14 cellular contexts compared by ENCODE assay signal in genomic region chr6:151043944-151044343, GRCh38.
DNase-seq lines count a peak whose midpoint lies in the region; ATAC-seq and TF ChIP-seq lines count a peak whose summit lies in the region.
"Had no signal": no experiment of that assay in that cellular context is flagged by ENCODE, and none has a peak within 500 bp of the region (broad histone marks: within the 10 kb centered on the region; RNA-seq: fewer than 3 reads in every experiment).

No MANE protein-coding gene starts in this region.

- H3K27ac ChIP-seq in IMR-90 (ENCODE audit: insufficient read depth, low read length) (peak overlapping the region; percentile 74), body of pancreas (peak overlapping the region; percentile 91 to 99 (median 95)), thoracic aorta (peak overlapping the region; percentile 77 to 87), Karpas-422 (ENCODE audit: low read length) (no peak overlapping the region)

- H4K20me1 ChIP-seq in IMR-90 (ENCODE audit: insufficient read depth, low read length) (no peaks in the 10 kb centered on the region; the same call in 1 of the 2 replicates), Karpas-422 (ENCODE audit: insufficient read depth, low read depth, low read length) (no peaks in the 10 kb centered on the region)

- no peak for TF ChIP-seq CTCF in IMR-90 (conservative IDR thresholded peaks at IDR 0.05; ENCODE audit: low read depth, low read length)
- no peak for TF ChIP-seq CTCF in body of pancreas (IDR thresholded peaks at IDR 0.05)
- no peak for TF ChIP-seq CTCF in mesothelial cell of epicardium (IDR thresholded peaks at IDR 0.05; ENCODE audit: unreplicated experiment)
- no peak for TF ChIP-seq CTCF in thoracic aorta (IDR thresholded peaks at IDR 0.05)

- no peak overlapping the region for H4K91ac ChIP-seq in IMR-90 (ENCODE audit: insufficient read depth, low read depth, low read length)

- H3K9me1 ChIP-seq in IMR-90 (ENCODE audit: insufficient read depth, low read length), result peaks cover 14% of the 10 kb centered on the region

- no peaks in the 10 kb centered on the region for H3K9me2 ChIP-seq in Karpas-422 (replicated peaks; ENCODE audit: insufficient read depth, low read length)

- H2AK9ac ChIP-seq in IMR-90 (replicated peaks; ENCODE audit: low read depth, low read length, poor library complexity), result no peak overlapping the region

- intact Hi-C loops in IMR-90 (cut with micrococcal nuclease) (no loop called here), body of pancreas (cut with DNase I) (no loop called here)

- H3K4me1 ChIP-seq in IMR-90 (ENCODE audit: control insufficient read depth, insufficient read depth, low read length) (peaks cover 26% of the 10 kb centered on the region), body of pancreas (peaks cover 42% of the 10 kb centered on the region), thoracic aorta (ENCODE audit: control insufficient read depth in 1 of 2, low read depth in 2 of 2) (peaks cover 16 to 40% of the 10 kb centered on the region in 2 donors), Karpas-422 (ENCODE audit: low read length) (no peaks in the 10 kb centered on the region)

- no TSS peak for BruUV-seq in IMR-90 (replicated peaks; lab: Mats Ljungman, UMichigan)

- peak overlapping the region; percentile 3; the same call in 1 of the 3 replicates for H2BK15ac ChIP-seq in IMR-90 (ENCODE audit: low read depth, low read length)

- CTCF ChIA-PET in IMR-90 (lab: Yijun Ruan, JAX), result no interaction called here

- H2AK5ac ChIP-seq in IMR-90 (ENCODE audit: low read depth, low read length), result peak overlapping the region; percentile 22

- H2AFZ ChIP-seq in IMR-90 (replicated peaks; ENCODE audit: low read length, poor library complexity), result no peak overlapping the region
- no peak overlapping the region for H2AFZ ChIP-seq in Karpas-422 (ENCODE audit: low read length)

- no peak overlapping the region for H3K14ac ChIP-seq in IMR-90 (replicated peaks; ENCODE audit: low read depth, low read length)

- no peak for ATAC-seq in IMR-90 (ENCODE audit: low read depth)
- ATAC-seq in body of pancreas, result no peak
- ATAC-seq in thoracic aorta (ENCODE audit: insufficient number of reproducible peaks, low FRiP score, low read depth), result no peak
- ATAC-seq: activated T-cell treated with anti-CD3 and anti-CD28 coated beads, Interleukin-2, amount 50 U/mL, for 72 hours; stimulated activated effector memory CD8-positive, alpha-beta T cell treated with anti-CD3 and anti-CD28 coated beads, Interleukin-12 subunit alpha, Interleukin-12 subunit beta, amount 100 ng/mL, for 72 hours had no signal

- no peak overlapping the region for H3K4me2 ChIP-seq in IMR-90 (ENCODE audit: low read depth, low read length)
- H3K4me2 ChIP-seq in Karpas-422 (ENCODE audit: low read depth, low read length, poor library complexity, severe bottlenecking), result no peak overlapping the region

- H3K79me1 ChIP-seq in IMR-90 (ENCODE audit: low read depth in 1 of 2, low read length in 2 of 2), result peaks cover 8 to 47% of the 10 kb centered on the region in 2 experiments

- H3K27me3 ChIP-seq in IMR-90 (ENCODE audit: control insufficient read depth, insufficient read depth, low read length) (no peaks in the 10 kb centered on the region), body of pancreas (no peaks in the 10 kb centered on the region), thoracic aorta (replicated peaks; ENCODE audit: insufficient read depth) (no peaks in the 10 kb centered on the region), Karpas-422 (ENCODE audit: low read length) (no peaks in the 10 kb centered on the region)
- H3K27me3 ChIP-seq: dorsolateral prefrontal cortex had no signal

- peak overlapping the region; percentile 98 for H2BK5ac ChIP-seq in IMR-90 (ENCODE audit: low read depth, low read length, poor library complexity, severe bottlenecking)

- H3K4ac ChIP-seq in IMR-90 (ENCODE audit: low read depth, low read length), result peak overlapping the region; percentile 55

- peak overlapping the region; percentile 27; the same call in 1 of the 2 replicates for H2BK20ac ChIP-seq in IMR-90 (ENCODE audit: low read depth, low read length)

- H3K4me1 Mint-ChIP-seq in mesothelial cell of epicardium, result peaks cover 62% of the 10 kb centered on the region
- H3K4me1 Mint-ChIP-seq: stimulated activated effector memory CD8-positive, alpha-beta T cell treated with anti-CD3 and anti-CD28 coated beads, Interleukin-12 subunit alpha, Interleukin-12 subunit beta, amount 100 ng/mL, for 72 hours had no signal

- no peak overlapping the region for H3K4me3 ChIP-seq in IMR-90 (ENCODE audit: insufficient read depth, low read depth, low read length)
- no peak overlapping the region for H3K4me3 ChIP-seq in body of pancreas
- no peak overlapping the region for H3K4me3 ChIP-seq in thoracic aorta
- no peak overlapping the region for H3K4me3 ChIP-seq in Karpas-422 (ENCODE audit: low read length)

- H3K23ac ChIP-seq in IMR-90 (ENCODE audit: low read depth, low read length), result no peak overlapping the region

- WGBS in IMR-90 (ENCODE audit: extremely low coverage in 2 of 2, insufficient read length in 1 of 2), 2 experiments, result no CpG with 5 or more reads among the region's 4 CpGs
- WGBS in body of pancreas, 2 donors, result 74 to 90% methylated on average over 4 of the region's 4 CpGs

- H3K9me3 Mint-ChIP-seq in mesothelial cell of epicardium, result no peaks in the 10 kb centered on the region

- TF ChIP-seq POLR2A in IMR-90 (IDR thresholded peaks at IDR 0.05; ENCODE audit: low read depth, low read length), result no peak
- no peak for TF ChIP-seq POLR2A in body of pancreas (IDR thresholded peaks at IDR 0.05)

- H4K8ac ChIP-seq in IMR-90 (ENCODE audit: low read depth in 2 of 2, low read length in 2 of 2), result peak overlapping the region; percentile 12 to 17; a peak in 3 of 4 replicates

- dilution Hi-C loops in IMR-90 (cut with HindIII; ENCODE audit: low sequenced_read_pairs, unreplicated experiment), result no loop called here

- H3K27me3 Mint-ChIP-seq in mesothelial cell of epicardium (ENCODE audit: low read depth), result no peaks in the 10 kb centered on the region

- no peak overlapping the region for H3K9ac ChIP-seq in IMR-90 (ENCODE audit: low read depth, low read length)
- H3K9ac ChIP-seq in Karpas-422 (ENCODE audit: low read length), result no peak overlapping the region

- POLR2A ChIA-PET in IMR-90 (lab: Charles Lee; ENCODE audit: unreplicated experiment), result no interaction called here

- DNase-seq in IMR-90 (no peak), body of pancreas (no peak), mesothelial cell of epicardium (ENCODE audit: low spot score in 2 of 2, unreplicated experiment in 2 of 2) (no peak), thoracic aorta (ENCODE audit: low spot score) (no peak), GOT3 (lab: John Stamatoyannopoulos, UW) (no peak), Karpas-422 (no peak), LoVo (ENCODE audit: low spot score) (no peak)
- DNase-seq: activated CD4-positive, alpha-beta T cell treated with anti-CD3 and anti-CD28 coated beads, Interleukin-2, amount 50 U/mL, for 1 hour; activated T-cell treated with anti-CD3 and anti-CD28 coated beads, Interleukin-2, amount 50 U/mL, for 72 hours; KBM-7; OCI-M1; stimulated activated CD4-positive, alpha-beta T cell treated with anti-CD3 and anti-CD28 coated beads, Interleukin-4, amount 100 ng/mL, for 4 hours had no signal

- no peak for TF ChIP-seq RAD21 in IMR-90 (IDR thresholded peaks at IDR 0.05; ENCODE audit: low read length)

- H4K5ac ChIP-seq in IMR-90 (ENCODE audit: low read depth, low read length), result peak overlapping the region; percentile 68

- H3K18ac ChIP-seq in IMR-90 (ENCODE audit: low read depth, low read length), result peak overlapping the region; percentile 43; the same call in 1 of the 2 replicates

- peak overlapping the region; percentile 54 for H2BK120ac ChIP-seq in IMR-90 (ENCODE audit: low read depth, low read length)

- H3K36me3 ChIP-seq in IMR-90 (ENCODE audit: control insufficient read depth, insufficient read depth, low read length) (peaks cover 19% of the 10 kb centered on the region), body of pancreas (replicated peaks in 1 of 2; ENCODE audit: insufficient read depth in 1 of 2, low read depth in 2 of 2) (no peaks in the 10 kb centered on the region), thoracic aorta (no peaks in the 10 kb centered on the region), Karpas-422 (ENCODE audit: insufficient read depth, low read length) (peaks cover 10% of the 10 kb centered on the region)

- H3K4me3 Mint-ChIP-seq in mesothelial cell of epicardium, result no peak overlapping the region
- H3K4me3 Mint-ChIP-seq: activated T-cell treated with anti-CD3 and anti-CD28 coated beads, Interleukin-2, amount 50 U/mL, for 72 hours; stimulated activated effector memory CD8-positive, alpha-beta T cell treated with anti-CD3 and anti-CD28 coated beads, Interleukin-12 subunit alpha, Interleukin-12 subunit beta, amount 100 ng/mL, for 72 hours had no signal

- no peak overlapping the region for H3K56ac ChIP-seq in IMR-90 (ENCODE audit: extremely low read depth, insufficient read depth, low read length)

- no peaks in the 10 kb centered on the region for H3K79me2 ChIP-seq in Karpas-422 (ENCODE audit: low read length)

- in situ Hi-C loops in IMR-90 (cut with MboI; ENCODE audit: low sequenced_read_pairs), result no loop called here

- peaks cover 14% of the 10 kb centered on the region for H3K36me3 Mint-ChIP-seq in mesothelial cell of epicardium

- H3K9me3 ChIP-seq in IMR-90 (ENCODE audit: control insufficient read depth, insufficient read depth, low read length) (no peaks in the 10 kb centered on the region), body of pancreas (no peaks in the 10 kb centered on the region), thoracic aorta (no peaks in the 10 kb centered on the region), Karpas-422 (ENCODE audit: low read length) (no peaks in the 10 kb centered on the region)

- H3K27ac Mint-ChIP-seq in mesothelial cell of epicardium, result peak overlapping the region; percentile 91
- H3K27ac Mint-ChIP-seq: activated T-cell treated with anti-CD3 and anti-CD28 coated beads, Interleukin-2, amount 50 U/mL, for 72 hours; stimulated activated effector memory CD8-positive, alpha-beta T cell treated with anti-CD3 and anti-CD28 coated beads, Interleukin-12 subunit alpha, Interleukin-12 subunit beta, amount 100 ng/mL, for 72 hours had no signal

TF ChIP-seq in IMR-90, 13 proteins besides CTCF, POLR2A, EP300 and RAD21 (continues in another document):
- TF ChIP-seq MAZ (IDR thresholded peaks at IDR 0.05; ENCODE audit: borderline replicate concordance, low read depth, low read length), result no peak
- TF ChIP-seq USF2 (IDR thresholded peaks at IDR 0.05; ENCODE audit: low read depth, low read length), result no peak
- no peak for TF ChIP-seq RCOR1 (IDR thresholded peaks at IDR 0.05; ENCODE audit: insufficient replicate concordance, low read length)
- no peak for TF ChIP-seq MXI1 (IDR thresholded peaks at IDR 0.05; ENCODE audit: borderline replicate concordance, low read depth, low read length)
- no peak for TF ChIP-seq RFX5 (IDR thresholded peaks at IDR 0.05; ENCODE audit: low read depth, low read length)
